In genomic region chr6:112223070-112223861, GRCh38 we compare ENCODE assay signal across 12 cellular contexts. TPM values are rescaled to one million over a fixed set of nuclear protein-coding genes. Genes with fewer than 3 reads are reported as not detected.
DNase-seq lines count a peak whose midpoint lies in the region; ATAC-seq and TF ChIP-seq lines count a peak whose summit lies in the region.
"Had no signal": no experiment of that assay in that cellular context is flagged by ENCODE, and none has a peak within 500 bp of the region (broad histone marks: within the 10 kb centered on the region; RNA-seq: fewer than 3 reads in every experiment).

No MANE protein-coding gene starts in this region.

- no peak for TF ChIP-seq CTCF in astrocyte of the cerebellum (IDR thresholded peaks at IDR 0.05; ENCODE audit: low read depth, low read length, missing control alignments)

- ATAC-seq in left ventricle myocardium superior, result peak; percentile 67
- no peak for ATAC-seq in GM21528 (IDR thresholded peaks at IDR 0.05; ENCODE audit: low FRiP score, unreplicated experiment)
- ATAC-seq: stimulated activated naive B cell treated with anti-CD40 and anti-IgM and Interleukin-4, amounts not matched to agents 10 μg/mL and 1 μg/mL and 100 μg/mL, for 72 hours had no signal

- in situ Hi-C loops in astrocyte of the cerebellum (cut with HindIII; ENCODE audit: low sequenced_read_pairs), result no loop called here

- intact Hi-C loops in left ventricle myocardium superior (cut with micrococcal nuclease), result no loop called here
- intact Hi-C loops in posterior cingulate gyrus (cut with DNase I), result no loop called here

- H3K4me3 ChIP-seq in astrocyte of the cerebellum (ENCODE audit: low read depth, low read length) (no peak overlapping the region), skeletal muscle cell (ENCODE audit: low read depth, low read length) (no peak overlapping the region)

- DNase-seq in Daoy (ENCODE audit: low read depth), result peak; percentile 51
- peak; percentile 70 for DNase-seq in astrocyte of the cerebellum (ENCODE audit: low read depth)
- no peak for DNase-seq in left ventricle myocardium superior
- DNase-seq in skeletal muscle cell (ENCODE audit: low read depth), result peak; percentile 86
- no peak for DNase-seq in posterior cingulate gyrus
- no peak for DNase-seq in hypothalamus (lab: John Stamatoyannopoulos, UW)
- no peak for DNase-seq in NCI-H2029 (lab: John Stamatoyannopoulos, UW)
- DNase-seq: activated T-cell treated with anti-CD3 and anti-CD28 coated beads for 4 hours; cortex of kidney; NCI-H748 treated with DMSO at 0.1 percent for 48 hours; stimulated activated naive B cell treated with anti-CD40 and anti-IgM and Interleukin-4, amounts not matched to agents 10 μg/mL and 1 μg/mL and 100 μg/mL, for 72 hours had no signal

RNA-seq across cellular contexts. Expression of gene LAMA4, which starts 31.1 kb away (rescaled TPM):
- total RNA-seq in Daoy (2014; rRNA removed; shearing (Covaris generic)), result 66.6 and 76.5 TPM in 2 replicates
- 50.6 TPM for total RNA-seq in left ventricle myocardium superior

Comparison
In these comparisons a context has a peak if more than half of its experiments do, and no peak if none do; other contexts are left out.
1. DNase-seq: peak in Daoy (single experiment), astrocyte of the cerebellum (single experiment) and skeletal muscle cell (single experiment); none in left ventricle myocardium superior (single experiment), posterior cingulate gyrus (0 of 10), hypothalamus (0 of 51) and NCI-H2029 (single experiment).